ENCODE assay signal across 8 cellular contexts in genomic region chr1:39653546-39654031, GRCh38. TPM values are rescaled to one million over a fixed set of nuclear protein-coding genes. Genes with fewer than 3 reads are reported as not detected.
A peak's percentile ranks its signal among the peaks of the same experiment; 100 is the strongest.
DNase-seq lines count a peak whose midpoint lies in the region; ATAC-seq and TF ChIP-seq lines count a peak whose summit lies in the region.

No MANE protein-coding gene starts in this region.

- H3K9me3 ChIP-seq in adipocyte (ENCODE audit: control insufficient read depth, low read length) (no peaks in the 10 kb centered on the region), aorta (ENCODE audit: control insufficient read depth, low read length) (no peaks in the 10 kb centered on the region)

- peak; percentile 68 to 69 for ATAC-seq in left cardiac atrium
- ATAC-seq in aorta (ENCODE audit: low FRiP score), result peak; percentile 84
- no peak for ATAC-seq in HG03378 (IDR thresholded peaks at IDR 0.05; ENCODE audit: unreplicated experiment)

- 0 to 1% methylated on average over 8 of the region's 8 CpGs for WGBS in aorta, 2 donors

- H3K4me3 ChIP-seq in GM06990 (replicated peaks; ENCODE audit: low read depth, low read length) (no peak overlapping the region), adipocyte (ENCODE audit: low read length) (no peak overlapping the region), aorta (ENCODE audit: low read length in 2 of 2) (no peak overlapping the region)

- peaks cover 16% of the 10 kb centered on the region for H3K4me1 ChIP-seq in adipocyte (ENCODE audit: control insufficient read depth, insufficient read depth, low read length)
- H3K4me1 ChIP-seq in aorta (ENCODE audit: control insufficient read depth in 1 of 2, insufficient read depth in 2 of 2, low read length in 2 of 2), result peaks cover 0 to 2% of the 10 kb centered on the region in 2 donors

- intact Hi-C loops in left cardiac atrium (cut with DNase I), result loop anchor here (2.0 to 5.0 kb wide), 2 partner anchors 49 to 69 kb away; no protein-coding TSS in a partner anchor
- intact Hi-C loops in aorta (cut with DNase I), result loop anchor here (1.0 kb wide), 1 partner anchor 47 kb away; no protein-coding TSS in a partner anchor

- no peak overlapping the region for H3K27ac ChIP-seq in aorta (ENCODE audit: low read depth in 1 of 2, low read length in 2 of 2)

- H3K36me3 ChIP-seq in GM06990 (ENCODE audit: control insufficient read depth, insufficient read depth, low read length), result no peaks in the 10 kb centered on the region
- H3K36me3 ChIP-seq in adipocyte (ENCODE audit: control insufficient read depth, insufficient read depth, low read length, severe bottlenecking), result no peaks in the 10 kb centered on the region
- H3K36me3 ChIP-seq in aorta (ENCODE audit: control insufficient read depth in 1 of 2, insufficient read depth in 2 of 2, low read length in 1 of 2), result no peaks in the 10 kb centered on the region

- TF ChIP-seq CTCF in GM06990 (IDR thresholded peaks at IDR 0.05; ENCODE audit: insufficient read depth, low read length, poor library complexity, severe bottlenecking), result peak; percentile 86

- H3K27me3 ChIP-seq in GM06990 (replicated peaks; ENCODE audit: control insufficient read depth, insufficient read depth, low read length), result no peaks in the 10 kb centered on the region
- peaks cover 28% of the 10 kb centered on the region for H3K27me3 ChIP-seq in adipocyte (replicated peaks; ENCODE audit: control insufficient read depth, insufficient read depth, low read length)
- no peaks in the 10 kb centered on the region for H3K27me3 ChIP-seq in aorta (ENCODE audit: control insufficient read depth in 1 of 2, insufficient read depth in 2 of 2, low read length in 1 of 2)

- peak; percentile 42 for DNase-seq in GM06990 (ENCODE audit: extremely low read depth, insufficient read length)
- DNase-seq in NAMALWA (ENCODE audit: low spot score), result peak; percentile 86
- peak; percentile 72 for DNase-seq in SW480 (ENCODE audit: low spot score)
- DNase-seq in adipocyte (ENCODE audit: low read depth), result peak; percentile 88
- DNase-seq in left cardiac atrium, result peak; percentile 84
- peak; percentile 74 for DNase-seq in retina
- peak; percentile 85 to 90 for DNase-seq in aorta

- H3K9ac ChIP-seq in adipocyte (ENCODE audit: low read length), result no peak overlapping the region

RNA-seq across cellular contexts. Expression of gene HEYL, which starts 14.1 kb away (rescaled TPM):
- total RNA-seq in left cardiac atrium (10 to 100 TPM; 19.1 to 40.0 TPM), aorta (10 to 100 TPM; 26.3 to 35.4 TPM)
- 10 to 100 TPM; 24.2 to 68.6 TPM for polyA plus RNA-seq in aorta

RNA-seq across cellular contexts. Expression of gene NT5C1A, which starts 18.3 kb away (rescaled TPM):
- 10 to 100 TPM; 10.6 to 22.8 TPM for total RNA-seq in left cardiac atrium
- under 1 TPM in 1 of 2 donors, not detected in 1; 0.57 TPM for total RNA-seq in aorta
- under 1 TPM in 1 of 2 donors, not detected in 1; 0.46 TPM for polyA plus RNA-seq in aorta

RNA-seq across cellular contexts. Expression of gene HPCAL4, which starts 37.6 kb away (rescaled TPM):
- total RNA-seq in left cardiac atrium (1 to 10 TPM in 1 of 2 donors, under 1 TPM in 1; 0.58 to 2.6 TPM), aorta (not detected)
- not detected for polyA plus RNA-seq in aorta

Comparison
In these comparisons a context has a peak if more than half of its experiments do, and no peak if none do; other contexts are left out.
1. RNA of gene NT5C1A, which starts 18.3 kb away (total RNA-seq): 10.6 to 22.8 TPM in left cardiac atrium; 0.57 TPM in aorta; every median in the first group is over 4 times any median in the second.
2. Peak in every context shown above with its lines, with median percentiles within 50 percentile points of each other: DNase-seq.